ENCODE assay signal across 8 cellular contexts in genomic region chr6:151239603-151240035, GRCh38.
A peak's percentile ranks its signal among the peaks of the same experiment; 100 is the strongest.
DNase-seq lines count a peak whose midpoint lies in the region; ATAC-seq and TF ChIP-seq lines count a peak whose summit lies in the region.

Gene AKAP12, plus strand, starts transcription at chr6:151239967. Its CDS starts 596 bp downstream, at chr6:151240563.

- peaks cover 76% of the 10 kb centered on the region for H3K27me3 Mint-ChIP-seq in activated T-cell treated with anti-CD3 and anti-CD28 coated beads, Interleukin-2, amount 50 U/mL, for 24 hours

- H3K9me3 Mint-ChIP-seq in activated T-cell treated with anti-CD3 and anti-CD28 coated beads, Interleukin-2, amount 50 U/mL, for 24 hours: no peaks in the 10 kb centered on the region

- H3K36me3 Mint-ChIP-seq in activated T-cell treated with anti-CD3 and anti-CD28 coated beads, Interleukin-2, amount 50 U/mL, for 24 hours (ENCODE audit: low read depth): no peaks in the 10 kb centered on the region

- H3K4me3 ChIP-seq in brain microvascular endothelial cell (ENCODE audit: low read depth, low read length): peak within 1 kb of the TSS; percentile 93
- H3K4me3 ChIP-seq in skin epidermis: peak within 1 kb of the TSS; percentile 39 to 55 (median 46)

- no peak for DNase-seq in activated T-cell treated with anti-CD3 and anti-CD28 coated beads, Interleukin-2, amount 50 U/mL, for 24 hours
- DNase-seq in activated T-cell treated with anti-CD3 and anti-CD28 coated beads, Interleukin-2, amount 50 U/mL, for 1 hour: no peak
- DNase-seq in brain microvascular endothelial cell (no peak), iPS-NIHi7 (ENCODE audit: extremely low spot score) (peak; percentile 60), NCI-H345 (lab: John Stamatoyannopoulos, UW) (no peak)

- no peak for ATAC-seq in HG02798 (IDR thresholded peaks at IDR 0.05; ENCODE audit: poor library complexity, unreplicated experiment)
- ATAC-seq in HG02852 (IDR thresholded peaks at IDR 0.05; ENCODE audit: unreplicated experiment): no peak

- peak within 1 kb of the TSS; percentile 78 for H3K27ac ChIP-seq in brain microvascular endothelial cell
- peak within 1 kb of the TSS in 10 of 21 experiments; percentile 25 to 82 (median 70) for H3K27ac ChIP-seq in skin epidermis

- no peak for TF ChIP-seq CTCF in brain microvascular endothelial cell (IDR thresholded peaks at IDR 0.05; ENCODE audit: low read depth, low read length, missing control alignments)

- peak within 1 kb of the TSS; percentile 82 for H3K4me3 Mint-ChIP-seq in activated T-cell treated with anti-CD3 and anti-CD28 coated beads, Interleukin-2, amount 50 U/mL, for 24 hours

- H3K27me3 ChIP-seq in brain microvascular endothelial cell (replicated peaks): no peaks in the 10 kb centered on the region

- in situ Hi-C loops in brain microvascular endothelial cell (cut with HindIII; ENCODE audit: low pct_ligation_motif_present, low sequenced_read_pairs): no loop called here

- H3K4me1 Mint-ChIP-seq in activated T-cell treated with anti-CD3 and anti-CD28 coated beads, Interleukin-2, amount 50 U/mL, for 24 hours (ENCODE audit: low read depth): peaks cover 15% of the 10 kb centered on the region

- peaks cover 7% of the 10 kb centered on the region for H3K36me3 ChIP-seq in brain microvascular endothelial cell (replicated peaks)

- peak within 1 kb of the TSS; percentile 75 for H3K27ac Mint-ChIP-seq in activated T-cell treated with anti-CD3 and anti-CD28 coated beads, Interleukin-2, amount 50 U/mL, for 24 hours
